Comparison of ENCODE assay signal across 21 cellular contexts in genomic region chr2:6214471-6214870, GRCh38.
DNase-seq lines count a peak whose midpoint lies in the region; ATAC-seq and TF ChIP-seq lines count a peak whose summit lies in the region.
"Had no signal": no experiment of that assay in that cellular context is flagged by ENCODE, and none has a peak within 500 bp of the region (broad histone marks: within the 10 kb centered on the region; RNA-seq: fewer than 3 reads in every experiment).

No MANE protein-coding gene starts in this region.

- intact Hi-C loops in OCI-LY7 (cut with micrococcal nuclease; ENCODE audit: unreplicated experiment), result loop anchor here (2.0 kb wide), 1 partner anchor 96 kb away; no protein-coding TSS in a partner anchor

- H3K27me3 Mint-ChIP-seq in GM23338 (ENCODE audit: insufficient read depth, low read depth, poor library complexity), result no peaks in the 10 kb centered on the region
- peaks cover 13% of the 10 kb centered on the region for H3K27me3 Mint-ChIP-seq in type B pancreatic cell
- H3K27me3 Mint-ChIP-seq: activated CD4-positive, alpha-beta memory T cell treated with anti-CD3 and anti-CD28 coated beads for 36 hours; activated naive CD4-positive, alpha-beta T cell treated with anti-CD3 and anti-CD28 coated beads, Interleukin-2, amount 50 U/mL, for 24 hours; activated T-cell treated with anti-CD3 and anti-CD28 coated beads, Interleukin-2, amount 50 U/mL, for 24 hours; B cell; natural killer cell treated with Interleukin-12 subunit alpha and Interleukin-12 subunit beta and Interleukin-15 and Interleukin-18, amount 100 ng/mL, for 72 hours; T-cell had no signal

- no TSS peak for BruUV-seq in OCI-LY7 (replicated peaks; lab: Mats Ljungman, UMichigan)

- H3K4me2 ChIP-seq in GM23338 (no peak overlapping the region), OCI-LY7 (ENCODE audit: low read length) (peak overlapping the region; percentile 49)

- H3K4me1 ChIP-seq in GM23338 (ENCODE audit: insufficient read depth), result no peaks in the 10 kb centered on the region
- H3K4me1 ChIP-seq in OCI-LY7 (ENCODE audit: insufficient read depth, low read length, poor library complexity, severe bottlenecking), result peaks cover 18% of the 10 kb centered on the region
- H3K4me1 ChIP-seq: gastroesophageal sphincter had no signal

- H3K27ac Mint-ChIP-seq in GM23338, result no peak overlapping the region
- peak overlapping the region; percentile 14 for H3K27ac Mint-ChIP-seq in type B pancreatic cell
- H3K27ac Mint-ChIP-seq: activated CD4-positive, alpha-beta memory T cell treated with anti-CD3 and anti-CD28 coated beads for 36 hours; activated naive CD4-positive, alpha-beta T cell treated with anti-CD3 and anti-CD28 coated beads, Interleukin-2, amount 50 U/mL, for 24 hours; activated T-cell treated with anti-CD3 and anti-CD28 coated beads, Interleukin-2, amount 50 U/mL, for 24 hours; B cell; memory B cell; natural killer cell treated with Interleukin-12 subunit alpha and Interleukin-12 subunit beta and Interleukin-15 and Interleukin-18, amount 100 ng/mL, for 72 hours; T-cell had no signal

- H3K36me3 ChIP-seq in GM23338 (ENCODE audit: insufficient read depth) (no peaks in the 10 kb centered on the region), OCI-LY7 (ENCODE audit: insufficient read depth, low read length) (no peaks in the 10 kb centered on the region)
- H3K36me3 ChIP-seq: gastroesophageal sphincter, thoracic aorta had no signal

- H3K27ac ChIP-seq in GM23338 (ENCODE audit: low read depth) (no peak overlapping the region), OCI-LY7 (ENCODE audit: low read depth, low read length, poor library complexity, severe bottlenecking) (no peak overlapping the region)
- H3K27ac ChIP-seq: coronary artery, gastroesophageal sphincter, thoracic aorta, VCaP had no signal

- H3K4me1 Mint-ChIP-seq in GM23338 (no peaks in the 10 kb centered on the region), type B pancreatic cell (ENCODE audit: unreplicated experiment) (peaks cover 39% of the 10 kb centered on the region)
- H3K4me1 Mint-ChIP-seq: activated naive CD4-positive, alpha-beta T cell treated with anti-CD3 and anti-CD28 coated beads, Interleukin-2, amount 50 U/mL, for 24 hours; T-cell had no signal

- POLR2A ChIA-PET in OCI-LY7 (lab: Charles Lee), result no interaction called here

- H3K36me3 Mint-ChIP-seq in GM23338 (ENCODE audit: low read depth), result no peaks in the 10 kb centered on the region
- no peaks in the 10 kb centered on the region for H3K36me3 Mint-ChIP-seq in type B pancreatic cell
- H3K36me3 Mint-ChIP-seq: activated CD4-positive, alpha-beta memory T cell treated with anti-CD3 and anti-CD28 coated beads for 36 hours; activated naive CD4-positive, alpha-beta T cell treated with anti-CD3 and anti-CD28 coated beads, Interleukin-2, amount 50 U/mL, for 24 hours; memory B cell; natural killer cell treated with Interleukin-12 subunit alpha and Interleukin-12 subunit beta and Interleukin-15 and Interleukin-18, amount 100 ng/mL, for 72 hours; T-cell had no signal

- H4K20me1 ChIP-seq in GM23338 (replicated peaks; ENCODE audit: insufficient read depth) (no peaks in the 10 kb centered on the region), OCI-LY7 (ENCODE audit: insufficient read depth, low read length) (no peaks in the 10 kb centered on the region)

- DNase-seq in GM23338 (ENCODE audit: low spot score) (peak; percentile 4), OCI-LY7 (ENCODE audit: low spot score) (peak; percentile 51), iPS DF 19.7 (ENCODE audit: low read depth, low spot score) (peak; percentile 1), type B pancreatic cell (ENCODE audit: extremely low spot score, unreplicated experiment) (no peak), hippocampal formation (lab: John Stamatoyannopoulos, UW) (no peak)
- DNase-seq: activated CD4-positive, alpha-beta memory T cell treated with anti-CD3 and anti-CD28 coated beads for 36 hours; activated T-cell treated with anti-CD3 and anti-CD28 coated beads, Interleukin-2, amount 50 U/mL, for 24 hours; GF-D8; NCI-H1092; NCI-H774; T-cell had no signal

- no peaks in the 10 kb centered on the region for H3F3A ChIP-seq in GM23338 (replicated peaks; ENCODE audit: low read depth)

- TF ChIP-seq CTCF in GM23338 (conservative IDR thresholded peaks at IDR 0.05; ENCODE audit: low read depth in 2 of 2) (peak in 1 of 2 experiments; percentile 9; a peak in 2 of 4 replicates), OCI-LY7 (conservative IDR thresholded peaks at IDR 0.05; ENCODE audit: low read length) (peak; percentile 53; the same call in 1 of the 2 replicates), type B pancreatic cell (conservative IDR thresholded peaks at IDR 0.05) (peak; percentile 59)

- ATAC-seq in GM23338 (peak; percentile 59), GM21723 (IDR thresholded peaks at IDR 0.05; ENCODE audit: unreplicated experiment) (no peak), GM19455 (IDR thresholded peaks at IDR 0.05; ENCODE audit: unreplicated experiment) (no peak)
- ATAC-seq: gastroesophageal sphincter; natural killer cell treated with Interleukin-12 subunit alpha and Interleukin-12 subunit beta and Interleukin-15 and Interleukin-18, amount 100 ng/mL, for 72 hours; T-cell had no signal

- H3K4me3 ChIP-seq in GM23338, result no peak overlapping the region
- no peak overlapping the region for H3K4me3 ChIP-seq in OCI-LY7 (ENCODE audit: low read depth, low read length, poor library complexity, severe bottlenecking)
- H3K4me3 ChIP-seq: coronary artery, gastroesophageal sphincter, thoracic aorta had no signal

- H3K9me3 Mint-ChIP-seq in GM23338 (peaks cover 75% of the 10 kb centered on the region), type B pancreatic cell (peaks cover 8% of the 10 kb centered on the region)
- H3K9me3 Mint-ChIP-seq: activated naive CD4-positive, alpha-beta T cell treated with anti-CD3 and anti-CD28 coated beads, Interleukin-2, amount 50 U/mL, for 24 hours; memory B cell had no signal

- CTCF ChIA-PET in OCI-LY7 (lab: Charles Lee; ENCODE audit: unreplicated experiment), result no interaction called here

- H3K9me3 ChIP-seq in OCI-LY7 (ENCODE audit: low read length), result no peaks in the 10 kb centered on the region
- H3K9me3 ChIP-seq: gastroesophageal sphincter, thoracic aorta had no signal

- H3K9me2 ChIP-seq in GM23338 (ENCODE audit: insufficient read depth) (no peaks in the 10 kb centered on the region), OCI-LY7 (ENCODE audit: insufficient read depth, low read length) (no peaks in the 10 kb centered on the region)

- no peaks in the 10 kb centered on the region for H3K27me3 ChIP-seq in GM23338 (ENCODE audit: insufficient read depth)

- no peak overlapping the region for H3K4me3 Mint-ChIP-seq in GM23338
- peak overlapping the region; percentile 56 for H3K4me3 Mint-ChIP-seq in type B pancreatic cell
- H3K4me3 Mint-ChIP-seq: activated CD4-positive, alpha-beta memory T cell treated with anti-CD3 and anti-CD28 coated beads for 36 hours; activated naive CD4-positive, alpha-beta T cell treated with anti-CD3 and anti-CD28 coated beads, Interleukin-2, amount 50 U/mL, for 24 hours; activated T-cell treated with anti-CD3 and anti-CD28 coated beads, Interleukin-2, amount 50 U/mL, for 24 hours; B cell; memory B cell; natural killer cell treated with Interleukin-12 subunit alpha and Interleukin-12 subunit beta and Interleukin-15 and Interleukin-18, amount 100 ng/mL, for 72 hours; T-cell had no signal

- H3K79me2 ChIP-seq in GM23338 (replicated peaks; ENCODE audit: insufficient read depth) (no peaks in the 10 kb centered on the region), OCI-LY7 (ENCODE audit: insufficient read depth, low read depth, low read length) (no peaks in the 10 kb centered on the region)

- H2AFZ ChIP-seq in GM23338, result no peak overlapping the region
- peak overlapping the region; percentile 63; the same call in 1 of the 2 replicates for H2AFZ ChIP-seq in OCI-LY7 (ENCODE audit: low read length)

TF ChIP-seq in GM23338, 12 proteins besides CTCF, POLR2A, EP300 and RAD21:
- no peak for TF ChIP-seq POLR2AphosphoS5 (IDR thresholded peaks at IDR 0.05; ENCODE audit: low read depth)
- no peak for TF ChIP-seq EZH2phosphoT487 (IDR thresholded peaks at IDR 0.05; ENCODE audit: unreplicated experiment)
- no peak for TF ChIP-seq NANOG (IDR thresholded peaks at IDR 0.05; ENCODE audit: borderline replicate concordance)
- no peak for TF ChIP-seq REST (IDR thresholded peaks at IDR 0.05; ENCODE audit: unreplicated experiment)

Comparison
In these comparisons a context has a peak if more than half of its experiments do, and no peak if none do; other contexts are left out.
1. DNase-seq: peak in GM23338 (single experiment), OCI-LY7 (single experiment) and iPS DF 19.7 (single experiment); none in type B pancreatic cell (single experiment) and hippocampal formation (0 of 2).